15 cellular contexts compared by ENCODE assay signal in genomic region chr16:66150691-66151090, GRCh38.
DNase-seq lines count a peak whose midpoint lies in the region; ATAC-seq and TF ChIP-seq lines count a peak whose summit lies in the region.
"Had no signal": no experiment of that assay in that cellular context is flagged by ENCODE, and none has a peak within 500 bp of the region (broad histone marks: within the 10 kb centered on the region; RNA-seq: fewer than 3 reads in every experiment).

No MANE protein-coding gene starts in this region.

- no peak for DNase-seq in AG04450 (ENCODE audit: low read depth, low spot score)
- DNase-seq in HCEC 1CT: peak; percentile 28
- no peak for DNase-seq in mammary epithelial cell
- no peak for DNase-seq in lower lobe of right lung
- no peak for DNase-seq in dermis blood vessel endothelial cell
- DNase-seq in GOT3 (lab: John Stamatoyannopoulos, UW): no peak
- DNase-seq: activated CD4-positive, alpha-beta T cell treated with anti-CD3 and anti-CD28 coated beads, Interleukin-2, amount 50 U/mL, for 4 hours; activated naive CD4-positive, alpha-beta T cell treated with anti-CD3 and anti-CD28 coated beads for 36 hours; AML-193; endodermal cell; Karpas-422; NCI-H2227 treated with DMSO at 0.1 percent for 48 hours; stimulated activated CD4-positive, alpha-beta T cell treated with anti-CD3 and anti-CD28 coated beads, Interleukin-15, amount 100 ng/mL, for 24 hours had no signal

- H3K4me1 ChIP-seq in mammary epithelial cell (ENCODE audit: insufficient read depth, low read length) (peaks cover 3% of the 10 kb centered on the region), lower lobe of right lung (peaks cover 18% of the 10 kb centered on the region)

- intact Hi-C loops in mammary epithelial cell (cut with micrococcal nuclease): no loop called here
- intact Hi-C loops in lower lobe of right lung (cut with DNase I): no loop called here

- H3K27me3 ChIP-seq in AG04450 (ENCODE audit: control insufficient read depth, insufficient read depth, low read length) (no peaks in the 10 kb centered on the region), mammary epithelial cell (ENCODE audit: insufficient read depth, low read length) (no peaks in the 10 kb centered on the region), lower lobe of right lung (ENCODE audit: low read depth) (no peaks in the 10 kb centered on the region)

- 100% methylated on average over 1 of the region's 1 CpG for WGBS in mammary epithelial cell (ENCODE audit: low coverage, missing lambda C conversion rate)

- BruUV-seq in mammary epithelial cell (replicated peaks; lab: Mats Ljungman, UMichigan): no TSS peak

- H3K79me2 ChIP-seq in mammary epithelial cell (ENCODE audit: insufficient read depth, low read length): no peaks in the 10 kb centered on the region

- no peak overlapping the region for H3K9ac ChIP-seq in mammary epithelial cell (ENCODE audit: insufficient read depth, low read length)

- in situ Hi-C loops in mammary epithelial cell (cut with MboI; ENCODE audit: low sequenced_read_pairs in 2 of 2): no loop called here

- TF ChIP-seq CTCF in AG04450 (IDR thresholded peaks at IDR 0.05; ENCODE audit: low read depth, low read length) (no peak), mammary epithelial cell (conservative IDR thresholded peaks at IDR 0.05 in 1 of 2, IDR thresholded peaks at IDR 0.05 in 1 of 2; ENCODE audit: extremely low read depth in 1 of 2, insufficient read depth in 1 of 2, low read depth in 1 of 2, low read length in 2 of 2) (no peak), lower lobe of right lung (IDR thresholded peaks at IDR 0.05) (no peak)

- peak overlapping the region; percentile 31 for H2AFZ ChIP-seq in mammary epithelial cell (ENCODE audit: low read depth, low read length)

- H3K36me3 ChIP-seq in mammary epithelial cell (ENCODE audit: insufficient read depth, low read length) (no peaks in the 10 kb centered on the region), lower lobe of right lung (no peaks in the 10 kb centered on the region)

- H3K9me3 ChIP-seq in AG04450 (ENCODE audit: control insufficient read depth, insufficient read depth, low read length): no peaks in the 10 kb centered on the region
- no peaks in the 10 kb centered on the region for H3K9me3 ChIP-seq in mammary epithelial cell (replicated peaks; ENCODE audit: insufficient read depth, low read length)
- H3K9me3 ChIP-seq in lower lobe of right lung: no peaks in the 10 kb centered on the region

- CTCF ChIA-PET in AG04450 (lab: Charles Lee): interaction anchor here (0.6 to 1.4 kb wide), 2 partner anchors 9 to 204 kb away, joined by 3 read pairs; no protein-coding TSS in a partner anchor
- CTCF ChIA-PET in mammary epithelial cell (lab: Charles Lee; ENCODE audit: low non-redundant PET): no interaction called here

- POLR2A ChIA-PET in AG04450 (lab: Yijun Ruan, JAX): no interaction called here

- H4K20me1 ChIP-seq in mammary epithelial cell (ENCODE audit: insufficient read depth, low read length): no peaks in the 10 kb centered on the region

- H3K27ac ChIP-seq in AG04450 (ENCODE audit: low read depth, low read length) (peak overlapping the region; percentile 39), mammary epithelial cell (ENCODE audit: insufficient read depth, low read depth, low read length) (no peak overlapping the region), lower lobe of right lung (peak overlapping the region; percentile 48)

- dilution Hi-C loops in mammary epithelial cell (cut with HindIII; ENCODE audit: low sequenced_read_pairs): loop anchor here (10.0 kb wide), 1 partner anchor 56 kb away; no protein-coding TSS in a partner anchor

- H3K4me2 ChIP-seq in mammary epithelial cell (ENCODE audit: insufficient read depth, low read depth, low read length): no peak overlapping the region

- no peak overlapping the region for H3K4me3 ChIP-seq in AG04450 (ENCODE audit: low read depth, low read length)
- H3K4me3 ChIP-seq in mammary epithelial cell (replicated peaks in 1 of 3; ENCODE audit: insufficient read depth in 1 of 3, low read depth in 2 of 3, low read length in 3 of 3): no peak overlapping the region
- no peak overlapping the region for H3K4me3 ChIP-seq in lower lobe of right lung

- peak; percentile 57 to 77 for ATAC-seq in lower lobe of right lung
- ATAC-seq in HG03520 (IDR thresholded peaks at IDR 0.05; ENCODE audit: unreplicated experiment): no peak
- ATAC-seq in GM21381 (IDR thresholded peaks at IDR 0.05; ENCODE audit: unreplicated experiment): no peak

Comparison
In these comparisons a context has a peak if more than half of its experiments do, and no peak if none do; other contexts are left out.
1. ATAC-seq: peak in lower lobe of right lung (2 of 2); none in HG03520 (single experiment) and GM21381 (single experiment).